ENCODE assay signal across 12 cellular contexts in the genomic region with DNA sequence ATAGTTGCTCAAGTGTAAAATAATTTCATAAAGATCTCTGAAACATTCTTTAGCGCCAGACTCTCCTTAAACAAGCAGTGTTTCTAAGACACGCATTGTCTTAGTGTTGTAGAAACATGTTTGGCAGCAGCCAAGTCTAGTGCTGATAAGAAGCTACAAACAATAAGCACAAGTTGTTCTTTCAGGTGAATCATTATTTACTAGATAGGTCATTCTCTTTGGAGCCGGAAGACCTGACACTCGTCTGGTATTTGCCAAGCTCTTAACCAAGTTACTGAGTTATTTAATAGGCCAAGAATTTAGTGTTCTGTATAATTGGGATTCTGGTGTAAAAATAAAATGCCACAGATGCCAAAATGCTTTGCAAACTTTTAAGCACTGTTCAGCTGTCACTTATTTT.
DNase-seq lines count a peak whose midpoint lies in the region; ATAC-seq and TF ChIP-seq lines count a peak whose summit lies in the region.
"Had no signal": no experiment of that assay in that cellular context is flagged by ENCODE, and none has a peak within 500 bp of the region (broad histone marks: within the 10 kb centered on the region; RNA-seq: fewer than 3 reads in every experiment).

No MANE protein-coding gene starts in this region.

- H3K4me3 ChIP-seq in trophoblast cell (ENCODE audit: low read depth, low read length), result no peak overlapping the region

- DNase-seq in HPDE6-E6E7 (ENCODE audit: extremely low spot score) (peak; percentile 67), NCI-H460 (ENCODE audit: extremely low read depth, low read depth) (peak; percentile 37), foreskin keratinocyte (peak; percentile 88 to 89), trophoblast cell (peak in 1 of 2 donors; percentile 32), NCI-H1694 treated with DMSO at 0.1 percent for 48 hours (lab: John Stamatoyannopoulos, UW) (no peak), hypothalamus (lab: John Stamatoyannopoulos, UW) (no peak)
- DNase-seq: activated effector memory CD4-positive, alpha-beta T cell treated with anti-CD3 and anti-CD28 coated beads, Interleukin-2, amount 50 U/mL, for 16 hours; effector memory CD8-positive, alpha-beta T cell; NCI-H1930 had no signal

- H4K91ac ChIP-seq in trophoblast cell (ENCODE audit: low read depth, low read length), result no peak overlapping the region

- no peak overlapping the region for H2BK120ac ChIP-seq in trophoblast cell (ENCODE audit: insufficient read depth, low read length, poor library complexity)

- no peaks in the 10 kb centered on the region for H3K36me3 ChIP-seq in trophoblast cell (ENCODE audit: control insufficient read depth in 1 of 2, insufficient read depth in 2 of 2, low read length in 2 of 2)

- no peak overlapping the region for H3K23ac ChIP-seq in trophoblast cell (ENCODE audit: low read length)

- no peak overlapping the region for H2BK12ac ChIP-seq in trophoblast cell (ENCODE audit: low read length)

- H2AFZ ChIP-seq in trophoblast cell (ENCODE audit: insufficient read depth, low read length, poor library complexity), result no peak overlapping the region

- no CpG with 5 or more reads among the region's 4 CpGs for WGBS in trophoblast cell (ENCODE audit: extremely low coverage, insufficient coverage, insufficient read length)

- H3K9me3 ChIP-seq in trophoblast cell (ENCODE audit: insufficient read depth, low read depth, low read length), result no peaks in the 10 kb centered on the region

- H3K4me1 ChIP-seq in foreskin keratinocyte (peaks cover 11% of the 10 kb centered on the region), trophoblast cell (ENCODE audit: control insufficient read depth in 1 of 2, insufficient read depth in 2 of 2, low read length in 2 of 2) (peaks cover 0 to 2% of the 10 kb centered on the region in 2 experiments)

- no peaks in the 10 kb centered on the region for H3K79me1 ChIP-seq in trophoblast cell (ENCODE audit: low read length)

- H3K79me2 ChIP-seq in trophoblast cell (ENCODE audit: control insufficient read depth, insufficient read depth, low read length, poor library complexity), result no peaks in the 10 kb centered on the region

- H3K9ac ChIP-seq in trophoblast cell (ENCODE audit: low read length), result no peak overlapping the region

- H4K12ac ChIP-seq in trophoblast cell (ENCODE audit: low read depth, low read length), result no peak overlapping the region

- H3K27me3 ChIP-seq in foreskin keratinocyte (no peaks in the 10 kb centered on the region), trophoblast cell (ENCODE audit: insufficient read depth, low read length) (no peaks in the 10 kb centered on the region)

- no peak overlapping the region for H3K4ac ChIP-seq in trophoblast cell (ENCODE audit: low read depth, low read length)

- no peak for TF ChIP-seq CTCF in foreskin keratinocyte (conservative IDR thresholded peaks at IDR 0.05)

- no peak overlapping the region for H2BK5ac ChIP-seq in trophoblast cell (ENCODE audit: low read depth, low read length, poor library complexity)

- H2AK5ac ChIP-seq in trophoblast cell (ENCODE audit: low read length), result no peak overlapping the region

- no peak overlapping the region for H3K18ac ChIP-seq in trophoblast cell (ENCODE audit: low read length)

- H3K27ac ChIP-seq in foreskin keratinocyte, result peak overlapping the region; percentile 63
- peak overlapping the region; percentile 65 for H3K27ac ChIP-seq in trophoblast cell (ENCODE audit: low read depth, low read length)
- H3K27ac ChIP-seq: HL-60 had no signal

- H3K14ac ChIP-seq in trophoblast cell (ENCODE audit: low read length), result no peak overlapping the region

- H4K8ac ChIP-seq in trophoblast cell (ENCODE audit: low read depth, low read length), result no peak overlapping the region

- H3K4me2 ChIP-seq in trophoblast cell (ENCODE audit: low read length), result peak overlapping the region; percentile 39

- ATAC-seq in foreskin keratinocyte, result peak; percentile 96
- no peak for ATAC-seq in GM19467 (IDR thresholded peaks at IDR 0.05; ENCODE audit: unreplicated experiment)
- no peak for ATAC-seq in HG03520 (IDR thresholded peaks at IDR 0.05; ENCODE audit: unreplicated experiment)
- ATAC-seq: effector memory CD8-positive, alpha-beta T cell had no signal

Comparison
In these comparisons a context has a peak if more than half of its experiments do, and no peak if none do; other contexts are left out.
1. DNase-seq: peak in HPDE6-E6E7 (single experiment), NCI-H460 (single experiment) and foreskin keratinocyte (2 of 2); none in NCI-H1694 treated with DMSO at 0.1 percent for 48 hours (single experiment) and hypothalamus (0 of 51).